In genomic region chr12:83619973-83620372, GRCh38 we compare ENCODE assay signal across 27 cellular contexts.
"Had no signal": no experiment of that assay in that cellular context is flagged by ENCODE, and none has a peak within 500 bp of the region (broad histone marks: within the 10 kb centered on the region; RNA-seq: fewer than 3 reads in every experiment).

No MANE protein-coding gene starts in this region.

- H3K27ac ChIP-seq: colonic mucosa, coronary artery, dorsolateral prefrontal cortex, epithelial cell of prostate, esophagus muscularis mucosa, esophagus squamous epithelium, foreskin keratinocyte, gastrocnemius medialis, gastroesophageal sphincter, heart left ventricle, heart right ventricle had no signal

- DNase-seq: colonic mucosa; cortex of kidney; dermis blood vessel endothelial cell; dorsolateral prefrontal cortex; effector CD4-positive, alpha-beta T cell; effector CD8-positive, alpha-beta T cell; effector memory CD4-positive, alpha-beta T cell; effector memory CD8-positive, alpha-beta T cell; endodermal cell; erythroblast; esophagus squamous epithelium; foreskin fibroblast; foreskin keratinocyte; foreskin melanocyte; gastrocnemius medialis; glutamatergic neuron; head of caudate nucleus; heart left ventricle; heart right ventricle had no signal

- H3K4me1 ChIP-seq: colonic mucosa, esophagus muscularis mucosa, esophagus squamous epithelium, foreskin keratinocyte, gastrocnemius medialis, gastroesophageal sphincter, heart left ventricle, heart right ventricle had no signal

- H3K27me3 ChIP-seq: colonic mucosa, dorsolateral prefrontal cortex, esophagus muscularis mucosa, esophagus squamous epithelium, foreskin keratinocyte, gastrocnemius medialis, gastroesophageal sphincter, heart left ventricle, heart right ventricle had no signal

- H3K4me3 ChIP-seq: colonic mucosa, coronary artery, dorsolateral prefrontal cortex, esophagus muscularis mucosa, esophagus squamous epithelium, gastrocnemius medialis, gastroesophageal sphincter, heart left ventricle, heart right ventricle had no signal

- ATAC-seq: effector memory CD8-positive, alpha-beta T cell; esophagus mucosa; foreskin keratinocyte; gastrocnemius medialis; gastroesophageal sphincter; heart left ventricle; heart right ventricle had no signal

- H3K36me3 ChIP-seq: colonic mucosa, esophagus muscularis mucosa, esophagus squamous epithelium, gastrocnemius medialis, gastroesophageal sphincter, heart left ventricle, heart right ventricle had no signal

- FAIRE-seq: endometrium, endothelial cell of umbilical vein, frontal cortex had no signal

- H3K9me3 ChIP-seq: esophagus muscularis mucosa, esophagus squamous epithelium, gastrocnemius medialis had no signal
